In genomic region chr7:69656077-69656476, GRCh38 we compare ENCODE assay signal across 2 cellular contexts.
TF ChIP-seq lines count a peak whose summit lies in the region.

No MANE protein-coding gene starts in this region.

TF ChIP-seq in HEK293, 187 proteins besides CTCF, POLR2A, EP300 and RAD21:
- TF ChIP-seq OSR2 (tag by site-specific recombination; IDR thresholded peaks at IDR 0.05), result peak; percentile 34; the same call in 1 of the 2 replicates
- 0 out of 2 replicates have a peak, but pooled peaks have one; percentile 0 for TF ChIP-seq PRDM1 (tag by site-specific recombination; IDR thresholded peaks at IDR 0.05)
- peak; percentile 11; the same call in 1 of the 2 replicates for TF ChIP-seq ZNF629 (tag by site-specific recombination; IDR thresholded peaks at IDR 0.05)
- TF ChIP-seq ZNF561 (tag by site-specific recombination; IDR thresholded peaks at IDR 0.05; ENCODE audit: borderline replicate concordance), result no peak
- TF ChIP-seq GLIS1 (tag by site-specific recombination; IDR thresholded peaks at IDR 0.05), result peak; percentile 85

TF ChIP-seq in H1, 55 proteins besides CTCF, POLR2A, EP300 and RAD21:
- TF ChIP-seq TAF7 (optimal IDR thresholded peaks at IDR 0.05; ENCODE audit: borderline replicate concordance, low read depth, low read length) (no peak), RXRA (IDR thresholded peaks at IDR 0.05; ENCODE audit: insufficient read depth, low read depth, low read length) (no peak), FOSL1 (IDR thresholded peaks at IDR 0.05; ENCODE audit: insufficient read depth, low read depth, low read length) (no peak), TAF1 (IDR thresholded peaks at IDR 0.05; ENCODE audit: low read depth, low read length) (no peak), MAFK (IDR thresholded peaks at IDR 0.05; ENCODE audit: low read depth, low read length) (no peak), TEAD4 (IDR thresholded peaks at IDR 0.05; ENCODE audit: low read depth, low read length) (no peak), CHD2 (IDR thresholded peaks at IDR 0.05; ENCODE audit: low read length) (no peak), TBP (IDR thresholded peaks at IDR 0.05; ENCODE audit: low read depth, low read length) (no peak), SIX5 (IDR thresholded peaks at IDR 0.05; ENCODE audit: low read depth, low read length) (no peak), BRCA1 (IDR thresholded peaks at IDR 0.05; ENCODE audit: low read depth, low read length) (no peak), CREB1 (IDR thresholded peaks at IDR 0.05) (no peak), SUZ12 (IDR thresholded peaks at IDR 0.05; ENCODE audit: low read length) (no peak)
